Comparison of ENCODE assay signal across 1 cellular context in the genomic region with DNA sequence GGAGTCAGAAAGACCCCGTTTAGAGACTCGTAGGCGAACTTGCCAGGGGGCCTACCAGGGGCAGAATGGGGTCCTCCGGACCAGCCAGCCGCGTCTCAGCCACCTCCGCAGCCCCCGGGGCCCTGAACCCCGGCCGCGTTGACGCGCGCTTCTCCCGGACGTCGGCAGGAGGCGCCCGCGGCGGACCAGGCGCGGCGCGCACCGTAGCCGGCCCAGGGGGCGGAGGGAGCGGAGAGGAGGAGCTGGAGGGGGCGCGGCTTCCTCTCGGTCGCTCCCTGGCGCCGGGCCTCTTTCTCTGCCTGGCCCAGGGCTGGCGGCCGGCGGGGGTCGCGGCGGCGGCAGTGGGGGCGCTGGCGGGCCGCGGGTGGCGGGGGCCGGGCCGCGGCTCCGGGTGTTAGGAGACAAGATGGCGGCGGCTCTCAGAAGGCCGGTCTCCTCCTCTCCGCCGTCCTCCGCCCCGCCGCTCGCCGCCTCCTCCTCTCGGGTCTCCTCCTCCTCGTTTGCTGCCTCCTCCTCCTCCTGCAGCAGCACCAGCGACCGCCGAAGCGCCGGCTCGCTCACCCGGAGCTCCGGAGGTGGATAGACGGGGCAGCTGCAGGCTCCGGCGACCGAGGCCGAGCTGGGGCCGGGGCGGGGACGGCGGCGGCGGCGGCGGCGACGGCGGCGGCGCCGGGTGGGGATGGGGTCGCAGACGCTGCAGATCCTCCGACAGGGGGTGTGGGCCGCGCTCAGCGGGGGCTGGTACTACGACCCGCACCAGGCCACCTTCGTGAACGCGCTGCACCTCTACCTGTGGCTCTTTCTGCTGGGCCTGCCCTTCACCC.
TF ChIP-seq lines count a peak whose summit lies in the region.

A gene (plus strand): TSS at position 288 of the 824 bp plus-strand sequence. CDS start 392 bp downstream, at position 680.

TF ChIP-seq in HepG2, 621 proteins besides CTCF, POLR2A, EP300 and RAD21 (continued from another document and continues in another):
- no peak for TF ChIP-seq JUN (CRISPR knock-in tag; IDR thresholded peaks at IDR 0.05)
- TF ChIP-seq TOE1 (CRISPR knock-in tag; IDR thresholded peaks at IDR 0.05), result no peak
- TF ChIP-seq, protein P1, sequence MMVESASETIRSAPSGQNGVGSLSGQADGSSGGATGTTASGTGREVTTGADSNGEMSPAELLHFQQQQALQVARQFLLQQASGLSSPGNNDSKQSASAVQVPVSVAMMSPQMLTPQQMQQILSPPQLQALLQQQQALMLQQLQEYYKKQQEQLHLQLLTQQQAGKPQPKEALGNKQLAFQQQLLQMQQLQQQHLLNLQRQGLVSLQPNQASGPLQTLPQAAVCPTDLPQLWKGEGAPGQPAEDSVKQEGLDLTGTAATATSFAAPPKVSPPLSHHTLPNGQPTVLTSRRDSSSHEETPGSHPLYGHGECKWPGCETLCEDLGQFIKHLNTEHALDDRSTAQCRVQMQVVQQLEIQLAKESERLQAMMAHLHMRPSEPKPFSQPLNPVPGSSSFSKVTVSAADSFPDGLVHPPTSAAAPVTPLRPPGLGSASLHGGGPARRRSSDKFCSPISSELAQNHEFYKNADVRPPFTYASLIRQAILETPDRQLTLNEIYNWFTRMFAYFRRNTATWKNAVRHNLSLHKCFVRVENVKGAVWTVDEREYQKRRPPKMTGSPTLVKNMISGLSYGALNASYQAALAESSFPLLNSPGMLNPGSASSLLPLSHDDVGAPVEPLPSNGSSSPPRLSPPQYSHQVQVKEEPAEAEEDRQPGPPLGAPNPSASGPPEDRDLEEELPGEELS (CRISPR knock-in tag; IDR thresholded peaks at IDR 0.05), result no peak
- peak; percentile 72 for TF ChIP-seq SKI (IDR thresholded peaks at IDR 0.05; ENCODE audit: partially characterized antibody)
- no peak for TF ChIP-seq ZNF761 (CRISPR knock-in tag; conservative IDR thresholded peaks at IDR 0.05)
- TF ChIP-seq NR2C2 (CRISPR knock-in tag; IDR thresholded peaks at IDR 0.05; ENCODE audit: borderline replicate concordance), result no peak
- no peak for TF ChIP-seq HNF4G (IDR thresholded peaks at IDR 0.05; ENCODE audit: borderline replicate concordance, low read depth, low read length)
- TF ChIP-seq HNF4G (CRISPR knock-in tag; IDR thresholded peaks at IDR 0.05; ENCODE audit: borderline replicate concordance, low read depth), result no peak
- TF ChIP-seq ERF (CRISPR knock-in tag; IDR thresholded peaks at IDR 0.05), result peak; percentile 54; the same call in 1 of the 2 replicates
- TF ChIP-seq SOX6 (IDR thresholded peaks at IDR 0.05), result no peak
- TF ChIP-seq SOX6 (CRISPR knock-in tag; IDR thresholded peaks at IDR 0.05), result no peak; the same call in 1 of the 2 replicates
- TF ChIP-seq ZSCAN25 (CRISPR knock-in tag; IDR thresholded peaks at IDR 0.05), result no peak
- peak; percentile 49; the same call in 1 of the 2 replicates for TF ChIP-seq MXD4 (CRISPR knock-in tag; IDR thresholded peaks at IDR 0.05)
- no peak for TF ChIP-seq ZZZ3 (CRISPR knock-in tag; IDR thresholded peaks at IDR 0.05; ENCODE audit: borderline replicate concordance)
- TF ChIP-seq ATAD3A (CRISPR knock-in tag; IDR thresholded peaks at IDR 0.05), result no peak
- no peak for TF ChIP-seq THAP11 (CRISPR knock-in tag; IDR thresholded peaks at IDR 0.05)
- TF ChIP-seq AKAP8 (CRISPR knock-in tag; IDR thresholded peaks at IDR 0.05), result no peak
- no peak for TF ChIP-seq MBNL3 (CRISPR knock-in tag; conservative IDR thresholded peaks at IDR 0.05)
- no peak for TF ChIP-seq NONO (IDR thresholded peaks at IDR 0.05)
- TF ChIP-seq NONO (CRISPR knock-in tag; conservative IDR thresholded peaks at IDR 0.05), result 0 out of 2 replicates have a peak, but pooled peaks have one; percentile 43
- TF ChIP-seq EHMT2 (IDR thresholded peaks at IDR 0.05; ENCODE audit: borderline replicate concordance, low read depth, low read length), result no peak
- TF ChIP-seq, protein P2, sequence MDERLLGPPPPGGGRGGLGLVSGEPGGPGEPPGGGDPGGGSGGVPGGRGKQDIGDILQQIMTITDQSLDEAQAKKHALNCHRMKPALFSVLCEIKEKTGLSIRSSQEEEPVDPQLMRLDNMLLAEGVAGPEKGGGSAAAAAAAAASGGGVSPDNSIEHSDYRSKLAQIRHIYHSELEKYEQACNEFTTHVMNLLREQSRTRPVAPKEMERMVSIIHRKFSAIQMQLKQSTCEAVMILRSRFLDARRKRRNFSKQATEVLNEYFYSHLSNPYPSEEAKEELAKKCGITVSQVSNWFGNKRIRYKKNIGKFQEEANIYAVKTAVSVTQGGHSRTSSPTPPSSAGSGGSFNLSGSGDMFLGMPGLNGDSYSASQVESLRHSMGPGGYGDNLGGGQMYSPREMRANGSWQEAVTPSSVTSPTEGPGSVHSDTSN (CRISPR knock-in tag; IDR thresholded peaks at IDR 0.05), result no peak
- no peak for TF ChIP-seq ZBTB38 (CRISPR knock-in tag; IDR thresholded peaks at IDR 0.05)
- TF ChIP-seq ZNF30 (CRISPR knock-in tag; IDR thresholded peaks at IDR 0.05), result no peak
- no peak; the same call in 1 of the 2 replicates for TF ChIP-seq ZNF441 (CRISPR knock-in tag; IDR thresholded peaks at IDR 0.05; ENCODE audit: borderline replicate concordance)
- no peak for TF ChIP-seq ZMYM3 (CRISPR knock-in tag; IDR thresholded peaks at IDR 0.05)
- TF ChIP-seq JUNB (CRISPR knock-in tag; IDR thresholded peaks at IDR 0.05; ENCODE audit: borderline replicate concordance), result no peak
- TF ChIP-seq XRCC5 (optimal IDR thresholded peaks at IDR 0.05; ENCODE audit: low read length), result peak; percentile 88
- no peak for TF ChIP-seq ZNF790 (CRISPR knock-in tag; IDR thresholded peaks at IDR 0.05; ENCODE audit: borderline replicate concordance)
- TF ChIP-seq, protein P3, sequence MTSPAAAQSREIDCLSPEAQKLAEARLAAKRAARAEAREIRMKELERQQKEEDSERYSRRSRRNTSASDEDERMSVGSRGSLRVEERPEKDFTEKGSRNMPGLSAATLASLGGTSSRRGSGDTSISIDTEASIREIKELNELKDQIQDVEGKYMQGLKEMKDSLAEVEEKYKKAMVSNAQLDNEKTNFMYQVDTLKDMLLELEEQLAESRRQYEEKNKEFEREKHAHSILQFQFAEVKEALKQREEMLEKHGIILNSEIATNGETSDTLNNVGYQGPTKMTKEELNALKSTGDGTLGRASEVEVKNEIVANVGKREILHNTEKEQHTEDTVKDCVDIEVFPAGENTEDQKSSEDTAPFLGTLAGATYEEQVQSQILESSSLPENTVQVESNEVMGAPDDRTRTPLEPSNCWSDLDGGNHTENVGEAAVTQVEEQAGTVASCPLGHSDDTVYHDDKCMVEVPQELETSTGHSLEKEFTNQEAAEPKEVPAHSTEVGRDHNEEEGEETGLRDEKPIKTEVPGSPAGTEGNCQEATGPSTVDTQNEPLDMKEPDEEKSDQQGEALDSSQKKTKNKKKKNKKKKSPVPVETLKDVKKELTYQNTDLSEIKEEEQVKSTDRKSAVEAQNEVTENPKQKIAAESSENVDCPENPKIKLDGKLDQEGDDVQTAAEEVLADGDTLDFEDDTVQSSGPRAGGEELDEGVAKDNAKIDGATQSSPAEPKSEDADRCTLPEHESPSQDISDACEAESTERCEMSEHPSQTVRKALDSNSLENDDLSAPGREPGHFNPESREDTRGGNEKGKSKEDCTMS (CRISPR knock-in tag; conservative IDR thresholded peaks at IDR 0.05), result no peak
- TF ChIP-seq, protein P4, sequence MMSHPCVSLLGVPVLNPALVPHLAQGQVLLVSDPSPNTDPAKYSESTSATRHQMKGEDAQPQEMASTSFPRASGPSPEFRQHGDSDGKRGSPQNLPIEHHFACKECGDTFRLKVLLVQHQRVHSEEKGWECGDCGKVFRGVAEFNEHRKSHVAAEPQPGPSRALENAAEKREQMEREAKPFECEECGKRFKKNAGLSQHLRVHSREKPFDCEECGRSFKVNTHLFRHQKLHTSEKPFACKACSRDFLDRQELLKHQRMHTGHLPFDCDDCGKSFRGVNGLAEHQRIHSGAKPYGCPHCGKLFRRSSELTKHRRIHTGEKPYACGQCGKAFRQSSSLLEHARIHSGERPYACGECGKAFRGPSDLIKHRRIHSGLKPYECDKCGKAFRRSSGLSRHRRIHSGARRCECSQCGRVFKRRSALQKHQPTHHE (CRISPR knock-in tag; IDR thresholded peaks at IDR 0.05; ENCODE audit: borderline replicate concordance), result no peak
- no peak for TF ChIP-seq ZNF160 (CRISPR knock-in tag; IDR thresholded peaks at IDR 0.05)
- TF ChIP-seq NKX3-1 (CRISPR knock-in tag; IDR thresholded peaks at IDR 0.05), result no peak
- TF ChIP-seq, protein P5, sequence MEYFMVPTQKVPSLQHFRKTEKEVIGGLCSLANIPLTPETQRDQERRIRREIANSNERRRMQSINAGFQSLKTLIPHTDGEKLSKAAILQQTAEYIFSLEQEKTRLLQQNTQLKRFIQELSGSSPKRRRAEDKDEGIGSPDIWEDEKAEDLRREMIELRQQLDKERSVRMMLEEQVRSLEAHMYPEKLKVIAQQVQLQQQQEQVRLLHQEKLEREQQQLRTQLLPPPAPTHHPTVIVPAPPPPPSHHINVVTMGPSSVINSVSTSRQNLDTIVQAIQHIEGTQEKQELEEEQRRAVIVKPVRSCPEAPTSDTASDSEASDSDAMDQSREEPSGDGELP (IDR thresholded peaks at IDR 0.05; ENCODE audit: borderline replicate concordance, low read depth), result no peak
- TF ChIP-seq STAG1 (CRISPR knock-in tag; IDR thresholded peaks at IDR 0.05), result peak; percentile 56
- TF ChIP-seq ZSCAN21 (CRISPR knock-in tag; IDR thresholded peaks at IDR 0.05; ENCODE audit: borderline replicate concordance), result no peak
- TF ChIP-seq, protein P6, sequence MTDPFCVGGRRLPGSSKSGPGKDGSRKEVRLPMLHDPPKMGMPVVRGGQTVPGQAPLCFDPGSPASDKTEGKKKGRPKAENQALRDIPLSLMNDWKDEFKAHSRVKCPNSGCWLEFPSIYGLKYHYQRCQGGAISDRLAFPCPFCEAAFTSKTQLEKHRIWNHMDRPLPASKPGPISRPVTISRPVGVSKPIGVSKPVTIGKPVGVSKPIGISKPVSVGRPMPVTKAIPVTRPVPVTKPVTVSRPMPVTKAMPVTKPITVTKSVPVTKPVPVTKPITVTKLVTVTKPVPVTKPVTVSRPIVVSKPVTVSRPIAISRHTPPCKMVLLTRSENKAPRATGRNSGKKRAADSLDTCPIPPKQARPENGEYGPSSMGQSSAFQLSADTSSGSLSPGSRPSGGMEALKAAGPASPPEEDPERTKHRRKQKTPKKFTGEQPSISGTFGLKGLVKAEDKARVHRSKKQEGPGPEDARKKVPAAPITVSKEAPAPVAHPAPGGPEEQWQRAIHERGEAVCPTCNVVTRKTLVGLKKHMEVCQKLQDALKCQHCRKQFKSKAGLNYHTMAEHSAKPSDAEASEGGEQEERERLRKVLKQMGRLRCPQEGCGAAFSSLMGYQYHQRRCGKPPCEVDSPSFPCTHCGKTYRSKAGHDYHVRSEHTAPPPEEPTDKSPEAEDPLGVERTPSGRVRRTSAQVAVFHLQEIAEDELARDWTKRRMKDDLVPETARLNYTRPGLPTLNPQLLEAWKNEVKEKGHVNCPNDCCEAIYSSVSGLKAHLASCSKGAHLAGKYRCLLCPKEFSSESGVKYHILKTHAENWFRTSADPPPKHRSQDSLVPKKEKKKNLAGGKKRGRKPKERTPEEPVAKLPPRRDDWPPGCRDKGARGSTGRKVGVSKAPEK (CRISPR knock-in tag; IDR thresholded peaks at IDR 0.05; ENCODE audit: borderline replicate concordance), result no peak
- TF ChIP-seq, protein P7, sequence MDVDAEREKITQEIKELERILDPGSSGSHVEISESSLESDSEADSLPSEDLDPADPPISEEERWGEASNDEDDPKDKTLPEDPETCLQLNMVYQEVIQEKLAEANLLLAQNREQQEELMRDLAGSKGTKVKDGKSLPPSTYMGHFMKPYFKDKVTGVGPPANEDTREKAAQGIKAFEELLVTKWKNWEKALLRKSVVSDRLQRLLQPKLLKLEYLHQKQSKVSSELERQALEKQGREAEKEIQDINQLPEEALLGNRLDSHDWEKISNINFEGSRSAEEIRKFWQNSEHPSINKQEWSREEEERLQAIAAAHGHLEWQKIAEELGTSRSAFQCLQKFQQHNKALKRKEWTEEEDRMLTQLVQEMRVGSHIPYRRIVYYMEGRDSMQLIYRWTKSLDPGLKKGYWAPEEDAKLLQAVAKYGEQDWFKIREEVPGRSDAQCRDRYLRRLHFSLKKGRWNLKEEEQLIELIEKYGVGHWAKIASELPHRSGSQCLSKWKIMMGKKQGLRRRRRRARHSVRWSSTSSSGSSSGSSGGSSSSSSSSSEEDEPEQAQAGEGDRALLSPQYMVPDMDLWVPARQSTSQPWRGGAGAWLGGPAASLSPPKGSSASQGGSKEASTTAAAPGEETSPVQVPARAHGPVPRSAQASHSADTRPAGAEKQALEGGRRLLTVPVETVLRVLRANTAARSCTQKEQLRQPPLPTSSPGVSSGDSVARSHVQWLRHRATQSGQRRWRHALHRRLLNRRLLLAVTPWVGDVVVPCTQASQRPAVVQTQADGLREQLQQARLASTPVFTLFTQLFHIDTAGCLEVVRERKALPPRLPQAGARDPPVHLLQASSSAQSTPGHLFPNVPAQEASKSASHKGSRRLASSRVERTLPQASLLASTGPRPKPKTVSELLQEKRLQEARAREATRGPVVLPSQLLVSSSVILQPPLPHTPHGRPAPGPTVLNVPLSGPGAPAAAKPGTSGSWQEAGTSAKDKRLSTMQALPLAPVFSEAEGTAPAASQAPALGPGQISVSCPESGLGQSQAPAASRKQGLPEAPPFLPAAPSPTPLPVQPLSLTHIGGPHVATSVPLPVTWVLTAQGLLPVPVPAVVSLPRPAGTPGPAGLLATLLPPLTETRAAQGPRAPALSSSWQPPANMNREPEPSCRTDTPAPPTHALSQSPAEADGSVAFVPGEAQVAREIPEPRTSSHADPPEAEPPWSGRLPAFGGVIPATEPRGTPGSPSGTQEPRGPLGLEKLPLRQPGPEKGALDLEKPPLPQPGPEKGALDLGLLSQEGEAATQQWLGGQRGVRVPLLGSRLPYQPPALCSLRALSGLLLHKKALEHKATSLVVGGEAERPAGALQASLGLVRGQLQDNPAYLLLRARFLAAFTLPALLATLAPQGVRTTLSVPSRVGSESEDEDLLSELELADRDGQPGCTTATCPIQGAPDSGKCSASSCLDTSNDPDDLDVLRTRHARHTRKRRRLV (CRISPR knock-in tag; IDR thresholded peaks at IDR 0.05), result no peak
- peak; percentile 83 for TF ChIP-seq SAP130 (CRISPR knock-in tag; IDR thresholded peaks at IDR 0.05; ENCODE audit: low read depth)
